In the genomic region with DNA sequence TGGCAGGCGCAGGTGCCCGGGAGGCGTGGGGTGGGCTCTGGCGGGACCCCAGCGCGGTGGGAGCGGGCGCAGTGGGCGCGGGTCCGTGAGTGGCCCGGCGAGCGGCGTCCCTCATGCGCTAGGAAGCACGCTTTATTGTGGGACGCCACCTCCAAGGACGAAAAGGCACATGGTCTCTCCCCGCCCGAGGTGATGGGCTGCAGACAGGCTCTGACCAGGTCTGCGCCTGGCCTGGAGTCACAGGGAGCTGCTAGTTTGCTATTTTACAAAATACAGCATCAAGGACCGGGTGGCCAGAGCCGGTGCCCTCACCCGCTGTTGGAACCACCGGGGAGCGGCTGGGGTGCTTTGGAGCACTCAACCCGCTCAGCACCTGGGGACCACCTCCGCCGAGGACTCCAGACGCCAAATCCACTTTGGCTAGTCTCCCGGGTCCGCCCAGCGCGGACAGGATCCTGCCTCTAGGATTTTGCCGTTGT, we compare ENCODE assay signal across 8 cellular contexts.
DNase-seq lines count a peak whose midpoint lies in the region; ATAC-seq and TF ChIP-seq lines count a peak whose summit lies in the region.

No MANE protein-coding gene starts in this region.

- no peaks in the 10 kb centered on the region for H3K27me3 Mint-ChIP-seq in T-helper 2 cell treated with Interferon-gamma antibody and Interleukin-4, amounts not matched to agents 5 μg/mL and 100 μg/mL, for 36 hours (ENCODE audit: low read depth)
- H3K27me3 Mint-ChIP-seq in T-helper 17 cell (no peaks in the 10 kb centered on the region), nephron (ENCODE audit: low read depth) (peaks cover 30% of the 10 kb centered on the region)

- 1 to 2% methylated on average over 36 of the region's 36 CpGs for WGBS in esophagus, 2 donors

- H3K36me3 Mint-ChIP-seq in T-helper 2 cell treated with Interferon-gamma antibody and Interleukin-4, amounts not matched to agents 5 μg/mL and 100 μg/mL, for 36 hours (ENCODE audit: low read depth): peaks cover 24% of the 10 kb centered on the region
- H3K36me3 Mint-ChIP-seq in T-helper 17 cell (ENCODE audit: low read depth): peaks cover 8% of the 10 kb centered on the region
- no peaks in the 10 kb centered on the region for H3K36me3 Mint-ChIP-seq in nephron (ENCODE audit: low read depth)

- no peaks in the 10 kb centered on the region for H3K36me3 ChIP-seq in esophagus (ENCODE audit: control insufficient read depth in 2 of 2, insufficient read depth in 2 of 2, low read length in 1 of 2)

- H3K27me3 ChIP-seq in esophagus (ENCODE audit: control insufficient read depth in 1 of 2, insufficient read depth in 2 of 2, low read length in 2 of 2): no peaks in the 10 kb centered on the region

- H3K9me3 Mint-ChIP-seq in T-helper 2 cell treated with Interferon-gamma antibody and Interleukin-4, amounts not matched to agents 5 μg/mL and 100 μg/mL, for 36 hours: no peaks in the 10 kb centered on the region
- no peaks in the 10 kb centered on the region for H3K9me3 Mint-ChIP-seq in nephron

- H3K4me3 ChIP-seq in esophagus (ENCODE audit: low read depth in 1 of 2, low read length in 2 of 2): peak overlapping the region; percentile 90 to 92

- H3K9me3 ChIP-seq in T-helper 17 cell (ENCODE audit: control insufficient read depth, low read length, poor library complexity, severe bottlenecking) (no peaks in the 10 kb centered on the region), esophagus (ENCODE audit: control insufficient read depth in 2 of 2, insufficient read depth in 1 of 2, low read depth in 1 of 2, low read length in 1 of 2) (no peaks in the 10 kb centered on the region)

- peak overlapping the region; percentile 98 for H3K4me3 Mint-ChIP-seq in T-helper 2 cell treated with Interferon-gamma antibody and Interleukin-4, amounts not matched to agents 5 μg/mL and 100 μg/mL, for 36 hours
- H3K4me3 Mint-ChIP-seq in T-helper 17 cell (peak overlapping the region; percentile 99), nephron (peak overlapping the region; percentile 68 to 82 (median 79))

- peaks cover 62% of the 10 kb centered on the region for H3K4me1 Mint-ChIP-seq in T-helper 2 cell treated with Interferon-gamma antibody and Interleukin-4, amounts not matched to agents 5 μg/mL and 100 μg/mL, for 36 hours (ENCODE audit: low read depth)
- peaks cover 66% of the 10 kb centered on the region for H3K4me1 Mint-ChIP-seq in T-helper 17 cell
- peaks cover 54% of the 10 kb centered on the region for H3K4me1 Mint-ChIP-seq in nephron

- DNase-seq in T-helper 2 cell treated with Interferon-gamma antibody and Interleukin-4, amounts not matched to agents 5 μg/mL and 100 μg/mL, for 36 hours (ENCODE audit: low spot score): no peak
- DNase-seq in T-helper 2 cell (no peak), T-helper 17 cell (no peak), midbrain (lab: John Stamatoyannopoulos, UW) (no peak)

- peak; percentile 14 for ATAC-seq in HG03045 (IDR thresholded peaks at IDR 0.05; ENCODE audit: unreplicated experiment)
- no peak for ATAC-seq in T-helper 17 cell
- no peak for ATAC-seq in HG03139 (IDR thresholded peaks at IDR 0.05; ENCODE audit: unreplicated experiment)

- H3K4me1 ChIP-seq in esophagus (ENCODE audit: control insufficient read depth in 2 of 2, insufficient read depth in 2 of 2, low read length in 1 of 2): peaks cover 4 to 36% of the 10 kb centered on the region in 2 donors

- peak overlapping the region; percentile 95 for H3K27ac Mint-ChIP-seq in T-helper 2 cell treated with Interferon-gamma antibody and Interleukin-4, amounts not matched to agents 5 μg/mL and 100 μg/mL, for 36 hours
- H3K27ac Mint-ChIP-seq in T-helper 17 cell (peak overlapping the region; percentile 99), nephron (peak overlapping the region in 2 of 3 experiments; percentile 17 to 20)

- TF ChIP-seq CTCF in nephron (IDR thresholded peaks at IDR 0.05; ENCODE audit: unreplicated experiment in 3 of 3): no peak

- H3K27ac ChIP-seq in esophagus (ENCODE audit: low read depth in 2 of 2, low read length in 1 of 2): peak overlapping the region; percentile 94 to 98

Comparison
In these comparisons a context has a peak if more than half of its experiments do, and no peak if none do; other contexts are left out.
1. H3K27ac Mint-ChIP-seq: peak in every context shown above with its lines; median percentile 99 in T-helper 17 cell; 95 in T-helper 2 cell treated with Interferon-gamma antibody and Interleukin-4, amounts not matched to agents 5 μg/mL and 100 μg/mL, for 36 hours; 18 in nephron.